19 cellular contexts compared by ENCODE assay signal in the genomic region with DNA sequence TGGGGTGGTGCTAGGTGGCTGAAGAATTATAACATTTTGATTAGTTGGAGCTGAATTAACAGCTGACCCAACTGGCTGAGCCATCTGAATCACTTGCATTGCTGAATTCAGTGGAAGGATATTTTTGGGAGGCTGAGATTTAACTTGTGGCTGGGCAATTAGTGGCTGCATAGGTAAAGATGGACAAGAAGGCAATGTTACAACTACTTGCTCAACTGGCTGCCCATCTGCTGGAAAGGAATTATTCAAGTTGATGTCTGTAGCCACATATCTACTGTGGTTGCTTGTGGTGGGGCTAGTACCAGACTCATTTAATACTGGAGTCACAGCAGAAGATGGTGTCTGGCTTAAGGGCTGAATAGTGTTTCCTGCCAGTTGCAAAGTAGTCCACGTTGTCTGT. TPM values are rescaled to one million over a fixed set of nuclear protein-coding genes. Genes with fewer than 3 reads are reported as not detected.
DNase-seq lines count a peak whose midpoint lies in the region; ATAC-seq and TF ChIP-seq lines count a peak whose summit lies in the region.
"Had no signal": no experiment of that assay in that cellular context is flagged by ENCODE, and none has a peak within 500 bp of the region (broad histone marks: within the 10 kb centered on the region; RNA-seq: fewer than 3 reads in every experiment).

No MANE protein-coding gene starts in this region.

- H3K4me1 Mint-ChIP-seq in CD4-positive, alpha-beta memory T cell = peaks cover 2 to 7% (median 4%) of the 10 kb centered on the region in 4 donors

- H3K36me3 ChIP-seq in gastrocnemius medialis (peaks cover 0 to 31% of the 10 kb centered on the region in 2 donors), WERI-Rb-1 (peaks cover 7% of the 10 kb centered on the region; the same call in 1 of the 2 replicates)
- peaks cover 14% of the 10 kb centered on the region for H3K36me3 ChIP-seq in CD4-positive, alpha-beta memory T cell (ENCODE audit: insufficient read depth, low read length)

- no peak for TF ChIP-seq POLR2A in gastrocnemius medialis (IDR thresholded peaks at IDR 0.05)

- peak overlapping the region; percentile 91 for H3K27ac ChIP-seq in right cardiac atrium (ENCODE audit: low read length)
- peak overlapping the region; percentile 86 to 89 (median 88) for H3K27ac ChIP-seq in gastrocnemius medialis
- H3K27ac ChIP-seq in CD4-positive, alpha-beta memory T cell (ENCODE audit: low read depth, low read length) = no peak overlapping the region
- H3K27ac ChIP-seq in WERI-Rb-1 = no peak overlapping the region

- H3K4me3 Mint-ChIP-seq in CD4-positive, alpha-beta memory T cell = no peak overlapping the region

- in situ Hi-C loops in gastrocnemius medialis (cut with MboI; ENCODE audit: low sequenced_read_pairs in 4 of 4) = no loop called here

- no peaks in the 10 kb centered on the region for H3K27me3 Mint-ChIP-seq in CD4-positive, alpha-beta memory T cell

- TF ChIP-seq CTCF in gastrocnemius medialis (IDR thresholded peaks at IDR 0.05 in 4 of 5, conservative IDR thresholded peaks at IDR 0.05 in 1 of 5) (no peak), WERI-Rb-1 (IDR thresholded peaks at IDR 0.05; ENCODE audit: low read depth, low read length) (no peak)

- intact Hi-C loops in left ventricle myocardium superior (cut with micrococcal nuclease) = no loop called here
- intact Hi-C loops in cardiac septum (cut with DNase I) = no loop called here
- intact Hi-C loops in right cardiac atrium (cut with DNase I) = no loop called here
- intact Hi-C loops in gastrocnemius medialis (cut with DNase I; ENCODE audit: low total_unique reads) = loop anchor here (2.0 kb wide), 2 partner anchors 37 to 87 kb away; a partner anchor contains a TSS
- intact Hi-C loops in CD4-positive, alpha-beta memory T cell (cut with micrococcal nuclease) = no loop called here

- H3K27ac Mint-ChIP-seq in CD4-positive, alpha-beta memory T cell = no peak overlapping the region

- CTCF ChIA-PET in CD4-positive, alpha-beta memory T cell (lab: Charles Lee; ENCODE audit: partially characterized antibody) = no interaction called here

- peaks cover 7% of the 10 kb centered on the region for H3K4me1 ChIP-seq in right cardiac atrium (ENCODE audit: control insufficient read depth, insufficient read depth, low read length)
- peaks cover 52 to 80% of the 10 kb centered on the region in 2 donors for H3K4me1 ChIP-seq in gastrocnemius medialis
- no peaks in the 10 kb centered on the region for H3K4me1 ChIP-seq in CD4-positive, alpha-beta memory T cell (ENCODE audit: insufficient read depth, low read length)

- ATAC-seq in left ventricle myocardium superior (peak; percentile 5), right cardiac atrium (no peak), gastrocnemius medialis (no peak), GM18907 (IDR thresholded peaks at IDR 0.05; ENCODE audit: unreplicated experiment) (no peak), HG03469 (IDR thresholded peaks at IDR 0.05; ENCODE audit: unreplicated experiment) (no peak)

- H3K9me3 Mint-ChIP-seq in CD4-positive, alpha-beta memory T cell = peaks cover 0 to 9% (median 0%) of the 10 kb centered on the region in 8 donors

- POLR2A ChIA-PET in CD4-positive, alpha-beta memory T cell (lab: Charles Lee; ENCODE audit: partially characterized antibody) = no interaction called here

- H3K36me3 Mint-ChIP-seq in CD4-positive, alpha-beta memory T cell = peaks cover 87% of the 10 kb centered on the region in 2 donors

- H3K4me3 ChIP-seq in right cardiac atrium (ENCODE audit: low read length) = no peak overlapping the region
- no peak overlapping the region for H3K4me3 ChIP-seq in gastrocnemius medialis
- H3K4me3 ChIP-seq in CD4-positive, alpha-beta memory T cell (ENCODE audit: low read length in 2 of 2) = no peak overlapping the region
- H3K4me3 ChIP-seq in WERI-Rb-1 (ENCODE audit: low read depth, low read length) = no peak overlapping the region
- H3K4me3 ChIP-seq: SJCRH30 had no signal

- no peaks in the 10 kb centered on the region for H3K27me3 ChIP-seq in right cardiac atrium (ENCODE audit: control insufficient read depth, insufficient read depth)
- H3K27me3 ChIP-seq in gastrocnemius medialis = no peaks in the 10 kb centered on the region
- no peaks in the 10 kb centered on the region for H3K27me3 ChIP-seq in CD4-positive, alpha-beta memory T cell (ENCODE audit: insufficient read depth, low read length)
- H3K27me3 ChIP-seq in WERI-Rb-1 (ENCODE audit: insufficient read depth, low read depth, severe bottlenecking) = no peaks in the 10 kb centered on the region
- H3K27me3 ChIP-seq: SJCRH30 had no signal

- DNase-seq in left ventricle myocardium superior (no peak), cardiac septum (ENCODE audit: low spot score) (no peak), right cardiac atrium (no peak), gastrocnemius medialis (no peak), WERI-Rb-1 (no peak)
- DNase-seq in CD4-positive, alpha-beta memory T cell = no peak
- DNase-seq: DMS 273 treated with DMSO at 0.1 percent for 48 hours, GF-D8, GOT3, KG1, NCI-H1436 treated with DMSO at 0.1 percent for 48 hours, NCI-H2029 treated with DMSO at 0.1 percent for 48 hours, NCI-H345, NCI-H526, OCI-M1, RPMI8226, SJCRH30 had no signal

- WGBS in right cardiac atrium = 84% methylated on average over 1 of the region's 1 CpG

- H3K9me3 ChIP-seq in right cardiac atrium (ENCODE audit: control insufficient read depth, low read length) = no peaks in the 10 kb centered on the region
- no peaks in the 10 kb centered on the region for H3K9me3 ChIP-seq in gastrocnemius medialis
- no peaks in the 10 kb centered on the region for H3K9me3 ChIP-seq in CD4-positive, alpha-beta memory T cell (ENCODE audit: control insufficient read depth in 1 of 2, low read length in 2 of 2)
- H3K9me3 ChIP-seq in WERI-Rb-1 (ENCODE audit: severe bottlenecking) = no peaks in the 10 kb centered on the region
- H3K9me3 ChIP-seq: SJCRH30 had no signal

RNA-seq across cellular contexts. Expression of a gene that starts 36.4 kb away (rescaled TPM):
- 15.6 TPM for total RNA-seq in left ventricle myocardium superior
- 16.3 TPM for total RNA-seq in cardiac septum
- total RNA-seq in right cardiac atrium = 10 to 100 TPM; 13.4 to 15.4 (median 14.4) TPM
- 6.3 TPM for polyA plus RNA-seq in right cardiac atrium
- 10 to 100 TPM; 35.7 to 49.6 (median 40.1) TPM for total RNA-seq in gastrocnemius medialis
- total RNA-seq in CD4-positive, alpha-beta memory T cell = 10 to 100 TPM; 23.3 to 23.7 TPM
- polyA plus RNA-seq in CD4-positive, alpha-beta memory T cell = 1 to 10 TPM; 1.4 to 5.8 TPM

Comparison
In these comparisons a context has a peak if more than half of its experiments do, and no peak if none do; other contexts are left out.
1. H3K27ac ChIP-seq: peak in right cardiac atrium (single experiment) and gastrocnemius medialis (4 of 4); none in CD4-positive, alpha-beta memory T cell (single experiment) and WERI-Rb-1 (single experiment).